In genomic region chr5:120463991-120464626, GRCh38 we compare ENCODE assay signal across 8 cellular contexts. TPM values are rescaled to one million over a fixed set of nuclear protein-coding genes. Genes with fewer than 3 reads are reported as not detected.
DNase-seq lines count a peak whose midpoint lies in the region; ATAC-seq and TF ChIP-seq lines count a peak whose summit lies in the region.

TSS of gene PRR16 (plus strand) at chr5:120464300.

- WGBS in GM23248 (ENCODE audit: low coverage in 1 of 2, low lambda C conversion rate in 2 of 2, missing lambda C conversion rate in 2 of 2), 2 experiments = 1% methylated on average over 57 to 61 of the region's 62 CpGs
- no CpG with 5 or more reads among the region's 62 CpGs for WGBS in gastroesophageal sphincter (ENCODE audit: low coverage in 1 of 2), 2 donors

- H3K9ac ChIP-seq in GM23248 = peak within 1 kb of the TSS; percentile 79
- no peak within 1 kb of the TSS; the same call in 1 of the 2 replicates for H3K9ac ChIP-seq in KMS-11

- H3K9me3 ChIP-seq in GM23248 (ENCODE audit: low read depth) (no peaks in the 10 kb centered on the region), gastroesophageal sphincter (no peaks in the 10 kb centered on the region)

- no peaks in the 10 kb centered on the region for H3K36me3 Mint-ChIP-seq in nephron progenitor cell (ENCODE audit: low read depth)

- peak within 1 kb of the TSS; percentile 60 for H3K27ac ChIP-seq in GM23248
- H3K27ac ChIP-seq in KMS-11 = no peak within 1 kb of the TSS
- H3K27ac ChIP-seq in gastroesophageal sphincter = peak within 1 kb of the TSS; percentile 2 to 83 (median 73)

- H3K4me1 ChIP-seq in GM23248 (ENCODE audit: insufficient read depth) = peaks cover 34% of the 10 kb centered on the region
- peaks cover 21% of the 10 kb centered on the region for H3K4me1 ChIP-seq in KMS-11 (ENCODE audit: low read depth, poor library complexity, severe bottlenecking)
- peaks cover 0 to 50% (median 2%) of the 10 kb centered on the region in 3 donors for H3K4me1 ChIP-seq in gastroesophageal sphincter

- TF ChIP-seq POLR2A in gastroesophageal sphincter (IDR thresholded peaks at IDR 0.05) = peak; percentile 42 to 56

- H3K9me2 ChIP-seq in GM23248 (ENCODE audit: insufficient read depth) = no peaks in the 10 kb centered on the region

- DNase-seq in NCI-H2227 (lab: John Stamatoyannopoulos, UW; ENCODE audit: unreplicated experiment) = peak; percentile 44
- DNase-seq in NCI-H2227 treated with DMSO at 0.1 percent for 48 hours (lab: John Stamatoyannopoulos, UW) = no peak
- peak; percentile 93 for DNase-seq in GM23248
- peak; percentile 20 to 29 for DNase-seq in activated T-cell treated with anti-CD3 and anti-CD28 coated beads, Interleukin-2, amount 50 U/mL, for 48 hours
- peak; percentile 76 for DNase-seq in nephron progenitor cell

- in situ Hi-C loops in GM23248 (cut with MboI) = loop anchor here (10.0 to 25.0 kb wide), 3 partner anchors 341 to 1002 kb away; partner anchors contain the start of gene HSD17B4

- H3K4me1 Mint-ChIP-seq in nephron progenitor cell = peaks cover 26% of the 10 kb centered on the region

- H3K27me3 Mint-ChIP-seq in nephron progenitor cell (ENCODE audit: low read depth, poor library complexity) = peaks cover 44% of the 10 kb centered on the region

- peaks cover 18% of the 10 kb centered on the region; the same call in 1 of the 2 replicates for H3F3A ChIP-seq in GM23248 (ENCODE audit: insufficient read depth)

- no peak within 1 kb of the TSS for H3K27ac Mint-ChIP-seq in nephron progenitor cell

- TF ChIP-seq EP300 in gastroesophageal sphincter (IDR thresholded peaks at IDR 0.05) = no peak

- H3K27me3 ChIP-seq in GM23248 (replicated peaks; ENCODE audit: insufficient read depth) (no peaks in the 10 kb centered on the region), KMS-11 (ENCODE audit: insufficient read depth, low read depth) (0 out of 2 replicates have a peak, but pooled peaks cover 3% of the 10 kb centered on the region), gastroesophageal sphincter (peaks cover 10% of the 10 kb centered on the region)

- H3K4me3 ChIP-seq in GM23248 (peak within 1 kb of the TSS; percentile 95), KMS-11 (IDR thresholded peaks at IDR 0.05; ENCODE audit: insufficient read depth, low read depth, low read length) (no peak within 1 kb of the TSS), gastroesophageal sphincter (peak within 1 kb of the TSS; percentile 43 to 68)

- H2AFZ ChIP-seq in GM23248 = peak within 1 kb of the TSS; percentile 99
- H2AFZ ChIP-seq in KMS-11 (ENCODE audit: low read depth) = peak within 1 kb of the TSS; percentile 85; the same call in 1 of the 2 replicates

- H3K4me2 ChIP-seq in GM23248 (ENCODE audit: unreplicated experiment) (peak within 1 kb of the TSS; percentile 99), KMS-11 (peak within 1 kb of the TSS; percentile 94)

- no peaks in the 10 kb centered on the region for H3K9me3 Mint-ChIP-seq in nephron progenitor cell

- TF ChIP-seq CTCF in KMS-11 (conservative IDR thresholded peaks at IDR 0.05; ENCODE audit: low read depth, low read length) (no peak), gastroesophageal sphincter (IDR thresholded peaks at IDR 0.05) (peak in 3 of 4 experiments; percentile 35 to 52 (median 49)), nephron progenitor cell (IDR thresholded peaks at IDR 0.05) (no peak)

- no peaks in the 10 kb centered on the region for H3K36me3 ChIP-seq in GM23248 (ENCODE audit: low read depth)
- H3K36me3 ChIP-seq in KMS-11 (ENCODE audit: insufficient read depth) = no peaks in the 10 kb centered on the region
- H3K36me3 ChIP-seq in gastroesophageal sphincter = no peaks in the 10 kb centered on the region

- H3K79me2 ChIP-seq in GM23248 (ENCODE audit: insufficient read depth) = peaks cover 55% of the 10 kb centered on the region
- no peaks in the 10 kb centered on the region for H3K79me2 ChIP-seq in KMS-11 (ENCODE audit: insufficient read depth, low read depth)

- peak within 1 kb of the TSS; percentile 88 for H3K4me3 Mint-ChIP-seq in nephron progenitor cell

- H4K20me1 ChIP-seq in GM23248 (ENCODE audit: insufficient read depth) (no peaks in the 10 kb centered on the region), KMS-11 (ENCODE audit: insufficient read depth) (no peaks in the 10 kb centered on the region)

- ATAC-seq in gastroesophageal sphincter = peak; percentile 83
- ATAC-seq in GM18873 (IDR thresholded peaks at IDR 0.05; ENCODE audit: low FRiP score, unreplicated experiment) = no peak

RNA-seq across cellular contexts. Expression of gene PRR16, which starts in this region (rescaled TPM):
- 32.5 and 33.0 TPM in 2 replicates for total RNA-seq in GM23248 (2014; rRNA removed; shearing (Covaris generic))
- polyA plus RNA-seq in GM23248 (2016; fragmentation: Nextera tagmentation; extraction: Ambion mirVana) = 67.4 and 68.8 TPM in 2 replicates
- total RNA-seq in gastroesophageal sphincter = 1 to 10 TPM; 2.7 to 7.0 (median 3.7) TPM

Comparison
In these comparisons a context has a peak if more than half of its experiments do, and no peak if none do; other contexts are left out.
1. CTCF ChIP-seq: peak in gastroesophageal sphincter (3 of 4); none in KMS-11 (single experiment) and nephron progenitor cell (single experiment).